In genomic region chr19:8240274-8241229, GRCh38 we compare ENCODE assay signal across 8 cellular contexts. TPM values are rescaled to one million over a fixed set of nuclear protein-coding genes. Genes with fewer than 3 reads are reported as not detected.
DNase-seq lines count a peak whose midpoint lies in the region; ATAC-seq, FAIRE-seq and TF ChIP-seq lines count a peak whose summit lies in the region.

No MANE protein-coding gene starts in this region.

- H3K23me2 ChIP-seq in H1 (ENCODE audit: low read depth, low read length), result no peaks in the 10 kb centered on the region; the same call in 1 of the 2 replicates

- no peak overlapping the region for H3K56ac ChIP-seq in H1 (replicated peaks; ENCODE audit: insufficient read length, low read depth, low read length)

- 0 out of 2 replicates have a peak overlapping the region, but pooled peaks have one; percentile 60 for H4K8ac ChIP-seq in H1 (ENCODE audit: extremely low read depth, insufficient read depth, low read length)

- H3K18ac ChIP-seq in H1 (ENCODE audit: extremely low read depth, low read length), result no peak overlapping the region; the same call in 1 of the 2 replicates

- peak overlapping the region; percentile 18 for H4K91ac ChIP-seq in H1 (replicated peaks; ENCODE audit: insufficient read length, low read length)

- peak; percentile 50 for ATAC-seq in GM21717 (IDR thresholded peaks at IDR 0.05; ENCODE audit: unreplicated experiment)
- peak; percentile 83 for ATAC-seq in memory B cell (ENCODE audit: low read depth)

- no peak for TF ChIP-seq CTCF in H1 (IDR thresholded peaks at IDR 0.05; ENCODE audit: control extremely low read depth in 1 of 3, insufficient read depth in 1 of 3, low read depth in 1 of 3, low read length in 3 of 3)

- no peak overlapping the region for H3K4ac ChIP-seq in H1 (replicated peaks; ENCODE audit: insufficient read length, low read depth, low read length)

- peaks cover 0 to 2% of the 10 kb centered on the region in 2 experiments for H4K20me1 ChIP-seq in H1 (replicated peaks in 1 of 2; ENCODE audit: control insufficient read depth in 1 of 2, insufficient read depth in 2 of 2, low read length in 2 of 2)

- H3K27me3 ChIP-seq in H1 (replicated peaks in 1 of 4; ENCODE audit: control insufficient read depth in 3 of 4, extremely low read depth in 1 of 4, insufficient read depth in 3 of 4, low read length in 3 of 4), result no peaks in the 10 kb centered on the region

- H3K36me3 Mint-ChIP-seq in memory B cell, result peaks cover 26% of the 10 kb centered on the region

- peak overlapping the region; percentile 18 for H3K4me3 Mint-ChIP-seq in memory B cell

- no peak for TF ChIP-seq RAD21 in H1 (IDR thresholded peaks at IDR 0.05 in 1 of 2, conservative IDR thresholded peaks at IDR 0.05 in 1 of 2; ENCODE audit: low read depth in 2 of 2, low read length in 2 of 2)

- H2BK12ac ChIP-seq in H1 (ENCODE audit: low read depth, low read length), result no peak overlapping the region

- H2BK5ac ChIP-seq in H1 (ENCODE audit: low read depth, low read length), result no peak overlapping the region; the same call in 1 of the 2 replicates

- DNase-seq in CD1c-positive myeloid dendritic cell (ENCODE audit: extremely low spot score) (peak; percentile 82), NCI-H2107 treated with DMSO at 0.1 percent for 48 hours (lab: John Stamatoyannopoulos, UW; ENCODE audit: unreplicated experiment) (peak; percentile 63), H1 (ENCODE audit: low read depth in 1 of 2, low spot score in 2 of 2) (peak; percentile 51 to 62), memory B cell (ENCODE audit: low spot score in 2 of 2) (peak; percentile 11 to 22), cortex of kidney (lab: John Stamatoyannopoulos, UW) (no peak)
- peak; percentile 6 to 32 for DNase-seq in activated CD8-positive, alpha-beta memory T cell treated with anti-CD3 and anti-CD28 coated beads for 1 hour (ENCODE audit: extremely low read depth in 1 of 2, low read depth in 1 of 2)
- peak; percentile 29 for DNase-seq in stimulated activated CD8-positive, alpha-beta memory T cell treated with anti-CD3 and anti-CD28 coated beads, Interleukin-15, amount 100 ng/mL, for 4 hours (ENCODE audit: low read depth in 2 of 2)

- FAIRE-seq in H1 (lab: Jason Lieb, UNC), result no peak

- peak overlapping the region in 2 of 4 experiments; percentile 26 to 45; a peak in 2 of 7 replicates for H3K9ac ChIP-seq in H1 (replicated peaks in 1 of 4; ENCODE audit: extremely low read depth in 1 of 4, low read depth in 3 of 4, low read length in 3 of 4)

- POLR2A ChIA-PET in H1 (lab: Charles Lee; ENCODE audit: partially characterized antibody), result interaction anchor here (0.6 to 4.3 kb wide), 9 partner anchors 10 to 1838 kb away, joined by 3 to 28 read pairs (median 5); partner anchors contain the start of gene CERS4

- peaks cover 0 to 17% (median 6%) of the 10 kb centered on the region in 4 experiments; a peak in 4 of 7 replicates for H3K4me1 ChIP-seq in H1 (replicated peaks in 1 of 4; ENCODE audit: control insufficient read depth in 3 of 4, insufficient read depth in 4 of 4, low read length in 3 of 4)

- WGBS in H1 (ENCODE audit: extremely low coverage in 1 of 2, insufficient coverage in 1 of 2, insufficient read length in 1 of 2, insufficient replicate concordance in 2 of 2, low coverage in 1 of 2, low lambda C conversion rate in 2 of 2, missing lambda C conversion rate in 1 of 2), 2 experiments, result 67% methylated on average over 14 of the region's 17 CpGs; no CpG with 5 or more reads in 1 of the 2 experiments

- no peaks in the 10 kb centered on the region; a peak in 1 of 4 replicates for H3K79me2 ChIP-seq in H1 (ENCODE audit: control insufficient read depth in 1 of 2, insufficient read depth in 2 of 2, low read length in 2 of 2)

- H2AK5ac ChIP-seq in H1 (ENCODE audit: low read depth, low read length), result no peak overlapping the region

- no peaks in the 10 kb centered on the region for H3K27me3 Mint-ChIP-seq in memory B cell

- peaks cover 5% of the 10 kb centered on the region; the same call in 1 of the 2 replicates for H3K79me1 ChIP-seq in H1 (ENCODE audit: low read depth, low read length)

- H3K9me3 ChIP-seq in H1 (ENCODE audit: insufficient read depth in 2 of 2, low read depth in 1 of 2, low read length in 1 of 2), result no peaks in the 10 kb centered on the region; a peak in 1 of 4 replicates

- H3K4me3 ChIP-seq in H1 (ENCODE audit: extremely low read depth in 1 of 4, insufficient read depth in 2 of 4, low read depth in 3 of 4, low read length in 4 of 4), result peak overlapping the region in 1 of 4 experiments; percentile 5; a peak in 2 of 8 replicates

- no peak overlapping the region for H2AFZ ChIP-seq in H1 (ENCODE audit: low read length)

- no peak for TF ChIP-seq EP300 in H1 (IDR thresholded peaks at IDR 0.05; ENCODE audit: borderline replicate concordance in 1 of 2, low read depth in 2 of 2, low read length in 2 of 2)

- 0 out of 3 replicates have a peak, but pooled peaks of 1 of the 2 experiments have one; percentile 15 for TF ChIP-seq POLR2A in H1 (IDR thresholded peaks at IDR 0.05; ENCODE audit: control extremely low read depth in 1 of 2, low read depth in 2 of 2, low read length in 2 of 2)

- CTCF ChIA-PET in H1 (lab: Charles Lee; ENCODE audit: partially characterized antibody), result interaction anchor here (0.6 to 3.8 kb wide), 11 partner anchors 11 to 296 kb away, joined by 3 to 23 read pairs (median 4); partner anchors contain the start of gene CERS4

- H3K27ac Mint-ChIP-seq in memory B cell, result peak overlapping the region; percentile 84

- no peak overlapping the region for H3K23ac ChIP-seq in H1 (ENCODE audit: insufficient read length)

- H3K36me3 ChIP-seq in H1 (ENCODE audit: control insufficient read depth in 2 of 4, insufficient read depth in 4 of 4, low read length in 3 of 4), result peaks cover 0 to 9% (median 4%) of the 10 kb centered on the region in 4 experiments; a peak in 2 of 8 replicates

- no peak overlapping the region for H3K14ac ChIP-seq in H1 (ENCODE audit: insufficient read length)

- H3K9me3 Mint-ChIP-seq in memory B cell, result peaks cover 3% of the 10 kb centered on the region

- H4K5ac ChIP-seq in H1 (ENCODE audit: insufficient read length, low read depth, low read length), result no peak overlapping the region

- peak overlapping the region; percentile 50; the same call in 1 of the 2 replicates for H2BK15ac ChIP-seq in H1 (ENCODE audit: low read length)

- peaks cover 29% of the 10 kb centered on the region for H3K4me1 Mint-ChIP-seq in memory B cell

- H2BK120ac ChIP-seq in H1 (replicated peaks; ENCODE audit: low read depth, low read length), result no peak overlapping the region

- H3K4me2 ChIP-seq in H1 (ENCODE audit: insufficient read depth in 1 of 2, low read depth in 2 of 2, low read length in 2 of 2), result peak overlapping the region in 1 of 2 experiments; percentile 46; a peak in 1 of 4 replicates

- H3K27ac ChIP-seq in H1 (ENCODE audit: low read depth, low read length), result 0 out of 2 replicates have a peak overlapping the region, but pooled peaks have one; percentile 43

- H2BK20ac ChIP-seq in H1 (ENCODE audit: low read length), result no peak overlapping the region

TF ChIP-seq in H1, 55 proteins besides CTCF, POLR2A, EP300 and RAD21:
- TF ChIP-seq TAF1 (IDR thresholded peaks at IDR 0.05; ENCODE audit: low read depth, low read length) (no peak), MAX (IDR thresholded peaks at IDR 0.05) (peak; percentile 77), JUND (IDR thresholded peaks at IDR 0.05; ENCODE audit: low read length) (0 out of 2 replicates have a peak, but pooled peaks have one; percentile 46), CBX8 (IDR thresholded peaks at IDR 0.05; ENCODE audit: borderline replicate concordance, low read depth, low read length) (no peak), YY1 (IDR thresholded peaks at IDR 0.05; ENCODE audit: low read depth, low read length) (no peak), FOSL1 (IDR thresholded peaks at IDR 0.05; ENCODE audit: insufficient read depth, low read depth, low read length) (0 out of 2 replicates have a peak, but pooled peaks have one; percentile 26), USF2 (IDR thresholded peaks at IDR 0.05; ENCODE audit: low read length) (peak; percentile 92), POLR2AphosphoS5 (IDR thresholded peaks at IDR 0.05; ENCODE audit: low read depth, low read length) (0 out of 2 replicates have a peak, but pooled peaks have one; percentile 31)

RNA-seq across cellular contexts. Expression of gene CERS4, which starts 31.4 kb away (rescaled TPM):
- 88.2 and 96.5 TPM in 2 replicates for total RNA-seq in H1 (2021; fragmentation: NEBNext Ultra II Directional; extraction: Animal tissue kit (Norgen Biotek cat#: 25700))
- polyA plus RNA-seq in H1 (2011; rRNA removed), result 179 and 183 TPM in 2 replicates
- polyA plus RNA-seq in H1 (2011; cell fraction: cytosol; rRNA removed), result 124 TPM
- 148 TPM for polyA plus RNA-seq in H1 (2011; cell fraction: nucleus; rRNA removed)
- polyA plus RNA-seq in H1 (2012, experiment 1 of 2), result 43.1 to 71.4 TPM (median 70.4 TPM) in 4 replicates
- 79.4 TPM for polyA plus RNA-seq in H1 (2012, experiment 2 of 2)
- polyA plus RNA-seq in H1 (2013, experiment 1 of 2), result 90.1 TPM
- polyA plus RNA-seq in H1 (2013, experiment 2 of 2), result 85.0 TPM
- polyA minus RNA-seq in H1 (2011; rRNA and poly(A)+ RNA removed), result 127 and 128 TPM in 2 replicates
- polyA minus RNA-seq in H1 (2011; cell fraction: cytosol; rRNA and poly(A)+ RNA removed), result 57.5 TPM
- 54.0 TPM for polyA minus RNA-seq in H1 (2011; cell fraction: nucleus; rRNA and poly(A)+ RNA removed)
